Comparison of ENCODE assay signal across 19 cellular contexts in the genomic region with DNA sequence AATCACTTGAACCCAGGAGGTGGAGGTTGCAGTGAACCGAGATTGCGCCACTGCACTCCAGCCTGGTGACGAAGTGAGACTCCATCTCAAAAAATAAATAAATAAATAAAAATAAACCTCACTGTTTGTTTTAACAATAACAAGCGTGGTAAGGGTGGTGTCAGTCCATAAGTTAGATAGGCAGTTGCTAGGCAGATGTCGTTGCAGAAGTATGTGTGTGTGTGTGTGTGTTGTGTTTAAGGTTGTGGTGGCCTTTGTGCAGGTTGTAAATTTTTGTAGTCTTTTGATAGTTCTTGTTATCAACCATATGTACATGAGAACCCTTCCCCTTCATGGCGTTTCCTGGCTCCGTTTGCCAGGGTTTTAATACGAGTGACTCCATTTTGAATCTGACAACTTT.
"Had no signal": no experiment of that assay in that cellular context is flagged by ENCODE, and none has a peak within 500 bp of the region (broad histone marks: within the 10 kb centered on the region; RNA-seq: fewer than 3 reads in every experiment).

No MANE protein-coding gene starts in this region.

- H3K9ac ChIP-seq: SK-N-SH had no signal

- H3K9me3 Mint-ChIP-seq: IgD-negative memory B cell had no signal

- H3K9me3 ChIP-seq: SK-N-SH had no signal

- H3K36me3 Mint-ChIP-seq: IgD-negative memory B cell had no signal

- ATAC-seq: Panc1, PC-3 had no signal

- H3K27me3 Mint-ChIP-seq: IgD-negative memory B cell had no signal

- DNase-seq: KBM-7; MV-4-11; NCI-H1048; NCI-H1105; NCI-H1417; NCI-H1436 treated with DMSO at 0.1 percent for 48 hours; NCI-H1694; NCI-H2107; NCI-H2227 treated with DMSO at 0.1 percent for 48 hours; NCI-H524; NCI-H526 treated with DMSO at 0.1 percent for 48 hours; NCI-H748 treated with DMSO at 0.1 percent for 48 hours; NK-92 treated with Interleukin-12 subunit alpha and Interleukin-12 subunit beta, amount 100 ng/mL, for 24 hours; PC-3; SK-N-SH; SW 1271 had no signal

- H3K27ac ChIP-seq: RWPE1 had no signal

- H3K4me2 ChIP-seq: SK-N-SH had no signal
